Comparison of ENCODE assay signal across 9 cellular contexts in genomic region chr10:48633381-48634197, GRCh38. TPM values are rescaled to one million over a fixed set of nuclear protein-coding genes. Genes with fewer than 3 reads are reported as not detected.
A peak's percentile ranks its signal among the peaks of the same experiment; 100 is the strongest.
DNase-seq lines count a peak whose midpoint lies in the region; ATAC-seq lines count a peak whose summit lies in the region.
"Had no signal": no experiment of that assay in that cellular context is flagged by ENCODE, and none has a peak within 500 bp of the region (broad histone marks: within the 10 kb centered on the region; RNA-seq: fewer than 3 reads in every experiment).

No MANE protein-coding gene starts in this region.

- H3K4me1 ChIP-seq in Karpas-422 (ENCODE audit: low read length): peaks cover 35% of the 10 kb centered on the region

- H3K4me1 Mint-ChIP-seq in activated CD4-positive, alpha-beta T cell treated with anti-CD3 and anti-CD28 coated beads for 36 hours: peaks cover 16% of the 10 kb centered on the region
- H3K4me1 Mint-ChIP-seq in stimulated activated effector memory CD8-positive, alpha-beta T cell treated with anti-CD3 and anti-CD28 coated beads, Interleukin-12 subunit alpha, Interleukin-12 subunit beta, amount 100 ng/mL, for 72 hours: peaks cover 17% of the 10 kb centered on the region

- no peaks in the 10 kb centered on the region for H3K9me3 Mint-ChIP-seq in activated CD4-positive, alpha-beta T cell treated with anti-CD3 and anti-CD28 coated beads for 36 hours (ENCODE audit: low read depth)
- no peaks in the 10 kb centered on the region for H3K9me3 Mint-ChIP-seq in stimulated activated effector memory CD8-positive, alpha-beta T cell treated with anti-CD3 and anti-CD28 coated beads, Interleukin-12 subunit alpha, Interleukin-12 subunit beta, amount 100 ng/mL, for 72 hours

- DNase-seq in activated CD4-positive, alpha-beta T cell treated with anti-CD3 and anti-CD28 coated beads for 36 hours: no peak
- DNase-seq in activated CD4-positive, alpha-beta T cell treated with anti-CD3 and anti-CD28 coated beads for 48 hours: no peak
- peak; percentile 58 for DNase-seq in Karpas-422
- no peak for DNase-seq in stimulated activated effector memory CD8-positive, alpha-beta T cell treated with anti-CD3 and anti-CD28 coated beads, Interleukin-12 subunit alpha, Interleukin-12 subunit beta, amount 100 ng/mL, for 72 hours (ENCODE audit: low spot score in 2 of 2)
- no peak for DNase-seq in NCI-H1694 treated with DMSO at 0.1 percent for 48 hours (lab: John Stamatoyannopoulos, UW)
- no peak for DNase-seq in NCI-H1694 (lab: John Stamatoyannopoulos, UW)
- DNase-seq in posterior vena cava (ENCODE audit: low spot score): no peak
- DNase-seq: amniotic stem cell had no signal

- peaks cover 27% of the 10 kb centered on the region for H3K27me3 Mint-ChIP-seq in activated CD4-positive, alpha-beta T cell treated with anti-CD3 and anti-CD28 coated beads for 36 hours

- peak overlapping the region; percentile 54 for H3K4me3 ChIP-seq in Karpas-422 (ENCODE audit: low read length)

- H3K9me2 ChIP-seq in Karpas-422 (replicated peaks; ENCODE audit: insufficient read depth, low read length): no peaks in the 10 kb centered on the region

- no peaks in the 10 kb centered on the region for H3K27me3 ChIP-seq in Karpas-422 (ENCODE audit: low read length)

- POLR2A ChIA-PET in activated CD4-positive, alpha-beta T cell treated with anti-CD3 and anti-CD28 coated beads for 36 hours (lab: Charles Lee): no interaction called here

- no peaks in the 10 kb centered on the region for H4K20me1 ChIP-seq in Karpas-422 (ENCODE audit: insufficient read depth, low read depth, low read length)

- H3K9ac ChIP-seq in Karpas-422 (ENCODE audit: low read length): peak overlapping the region; percentile 50

- no peak overlapping the region for H3K27ac Mint-ChIP-seq in activated CD4-positive, alpha-beta T cell treated with anti-CD3 and anti-CD28 coated beads for 36 hours
- H3K27ac Mint-ChIP-seq in stimulated activated effector memory CD8-positive, alpha-beta T cell treated with anti-CD3 and anti-CD28 coated beads, Interleukin-12 subunit alpha, Interleukin-12 subunit beta, amount 100 ng/mL, for 72 hours: no peak overlapping the region

- CTCF ChIA-PET in activated CD4-positive, alpha-beta T cell treated with anti-CD3 and anti-CD28 coated beads for 36 hours (lab: Charles Lee): interaction anchor here (1.0 to 1.3 kb wide), 3 partner anchors 10 to 25 kb away, joined by 3 read pairs; no protein-coding TSS in a partner anchor

- H3K4me2 ChIP-seq in Karpas-422 (ENCODE audit: low read depth, low read length, poor library complexity, severe bottlenecking): peak overlapping the region; percentile 73

- intact Hi-C loops in activated CD4-positive, alpha-beta T cell treated with anti-CD3 and anti-CD28 coated beads for 36 hours (cut with DNase I, micrococcal nuclease): no loop called here
- intact Hi-C loops in posterior vena cava (cut with DNase I): no loop called here

- H3K4me3 Mint-ChIP-seq in activated CD4-positive, alpha-beta T cell treated with anti-CD3 and anti-CD28 coated beads for 36 hours: no peak overlapping the region
- peak overlapping the region; percentile 22 for H3K4me3 Mint-ChIP-seq in stimulated activated effector memory CD8-positive, alpha-beta T cell treated with anti-CD3 and anti-CD28 coated beads, Interleukin-12 subunit alpha, Interleukin-12 subunit beta, amount 100 ng/mL, for 72 hours

- no peaks in the 10 kb centered on the region for H3K79me2 ChIP-seq in Karpas-422 (ENCODE audit: low read length)

- no peaks in the 10 kb centered on the region for H3K9me3 ChIP-seq in Karpas-422 (ENCODE audit: low read length)

- peak; percentile 42 for ATAC-seq in activated CD4-positive, alpha-beta T cell treated with anti-CD3 and anti-CD28 coated beads for 36 hours
- ATAC-seq in HG02642 (IDR thresholded peaks at IDR 0.05; ENCODE audit: poor library complexity, unreplicated experiment): peak; percentile 27
- no peak for ATAC-seq in stimulated activated effector memory CD8-positive, alpha-beta T cell treated with anti-CD3 and anti-CD28 coated beads, Interleukin-12 subunit alpha, Interleukin-12 subunit beta, amount 100 ng/mL, for 72 hours

- no peaks in the 10 kb centered on the region for H3K36me3 Mint-ChIP-seq in activated CD4-positive, alpha-beta T cell treated with anti-CD3 and anti-CD28 coated beads for 36 hours (ENCODE audit: low read depth)
- H3K36me3 Mint-ChIP-seq in stimulated activated effector memory CD8-positive, alpha-beta T cell treated with anti-CD3 and anti-CD28 coated beads, Interleukin-12 subunit alpha, Interleukin-12 subunit beta, amount 100 ng/mL, for 72 hours: no peaks in the 10 kb centered on the region

- no peaks in the 10 kb centered on the region for H3K36me3 ChIP-seq in Karpas-422 (ENCODE audit: insufficient read depth, low read length)

- peak overlapping the region; percentile 81 for H3K27ac ChIP-seq in Karpas-422 (ENCODE audit: low read length)

- peak overlapping the region; percentile 47; the same call in 1 of the 2 replicates for H2AFZ ChIP-seq in Karpas-422 (ENCODE audit: low read length)

RNA-seq across cellular contexts. Expression of gene ARHGAP22, which starts 28.7 kb away (rescaled TPM):
- under 1 TPM; 0.27 to 0.47 TPM for total RNA-seq in activated CD4-positive, alpha-beta T cell treated with anti-CD3 and anti-CD28 coated beads for 36 hours
- total RNA-seq in Karpas-422 (2014; rRNA removed; shearing (Covaris generic); ENCODE audit: low replicate concordance): 0.07 and 6.1 TPM in 2 replicates
- total RNA-seq in posterior vena cava: 10 to 100 TPM in 1 of 2 donors, 1 to 10 TPM in 1; 9.8 to 13.4 TPM

RNA-seq across cellular contexts. Expression of gene WDFY4, which starts 51.1 kb away (rescaled TPM):
- total RNA-seq in activated CD4-positive, alpha-beta T cell treated with anti-CD3 and anti-CD28 coated beads for 36 hours: under 1 TPM; 0.07 to 0.09 TPM
- 144 and 181 TPM in 2 replicates for total RNA-seq in Karpas-422 (2014; rRNA removed; shearing (Covaris generic); ENCODE audit: low replicate concordance)
- total RNA-seq in posterior vena cava: 10 to 100 TPM in 1 of 2 donors, 1 to 10 TPM in 1; 6.8 to 13.2 TPM

Comparison
In these comparisons a context has a peak if more than half of its experiments do, and no peak if none do; other contexts are left out.
1. RNA of gene WDFY4, which starts 51.1 kb away (total RNA-seq): 144 to 181 TPM in Karpas-422; 6.8 to 13.2 TPM in posterior vena cava and 0.07 to 0.09 TPM in activated CD4-positive, alpha-beta T cell treated with anti-CD3 and anti-CD28 coated beads for 36 hours; every median in the first group is over 10 times any median in the second.